Comparison of ENCODE assay signal across 9 cellular contexts in genomic region chr14:32201196-32201815, GRCh38. TPM values are rescaled to one million over a fixed set of nuclear protein-coding genes. Genes with fewer than 3 reads are reported as not detected.
DNase-seq lines count a peak whose midpoint lies in the region; ATAC-seq lines count a peak whose summit lies in the region.
"Had no signal": no experiment of that assay in that cellular context is flagged by ENCODE, and none has a peak within 500 bp of the region (broad histone marks: within the 10 kb centered on the region; RNA-seq: fewer than 3 reads in every experiment).

No MANE protein-coding gene starts in this region.

- H3K4me1 Mint-ChIP-seq in CD4-positive, alpha-beta memory T cell = peaks cover 19 to 36% (median 28%) of the 10 kb centered on the region in 4 donors
- H3K4me1 Mint-ChIP-seq in natural killer cell treated with Interleukin-12 subunit alpha and Interleukin-12 subunit beta and Interleukin-15 and Interleukin-18, amount 100 ng/mL, for 72 hours (ENCODE audit: low read depth in 2 of 2) = peaks cover 30% of the 10 kb centered on the region in 2 donors

- ATAC-seq in GM21381 (IDR thresholded peaks at IDR 0.05; ENCODE audit: unreplicated experiment) = peak; percentile 48
- ATAC-seq in natural killer cell treated with Interleukin-12 subunit alpha and Interleukin-12 subunit beta and Interleukin-15 and Interleukin-18, amount 100 ng/mL, for 72 hours = peak; percentile 58 to 76

- H3K4me3 Mint-ChIP-seq in CD4-positive, alpha-beta memory T cell = peak overlapping the region; percentile 90 to 95 (median 93)
- peak overlapping the region; percentile 91 for H3K4me3 Mint-ChIP-seq in natural killer cell treated with Interleukin-12 subunit alpha and Interleukin-12 subunit beta and Interleukin-15 and Interleukin-18, amount 100 ng/mL, for 72 hours

- peaks cover 0 to 4% of the 10 kb centered on the region in 2 donors for H3K27me3 Mint-ChIP-seq in CD4-positive, alpha-beta memory T cell
- peaks cover 13 to 15% of the 10 kb centered on the region in 2 donors for H3K27me3 Mint-ChIP-seq in natural killer cell treated with Interleukin-12 subunit alpha and Interleukin-12 subunit beta and Interleukin-15 and Interleukin-18, amount 100 ng/mL, for 72 hours

- no peaks in the 10 kb centered on the region for H3K27me3 ChIP-seq in CD4-positive, alpha-beta memory T cell (ENCODE audit: insufficient read depth, low read length)

- intact Hi-C loops in CD4-positive, alpha-beta memory T cell (cut with micrococcal nuclease) = no loop called here

- CTCF ChIA-PET in CD4-positive, alpha-beta memory T cell (lab: Charles Lee; ENCODE audit: partially characterized antibody) = no interaction called here

- H3K4me3 ChIP-seq in CD4-positive, alpha-beta memory T cell (ENCODE audit: low read length in 2 of 2) = peak overlapping the region; percentile 50 to 68

- H3K27ac ChIP-seq in CD4-positive, alpha-beta memory T cell (ENCODE audit: low read depth, low read length) = peak overlapping the region; percentile 94

- H3K27ac Mint-ChIP-seq in CD4-positive, alpha-beta memory T cell = peak overlapping the region; percentile 96 to 100 (median 99)
- H3K27ac Mint-ChIP-seq in natural killer cell treated with Interleukin-12 subunit alpha and Interleukin-12 subunit beta and Interleukin-15 and Interleukin-18, amount 100 ng/mL, for 72 hours = no peak overlapping the region

- peaks cover 0 to 25% of the 10 kb centered on the region in 2 donors for H3K36me3 Mint-ChIP-seq in CD4-positive, alpha-beta memory T cell
- no peaks in the 10 kb centered on the region for H3K36me3 Mint-ChIP-seq in natural killer cell treated with Interleukin-12 subunit alpha and Interleukin-12 subunit beta and Interleukin-15 and Interleukin-18, amount 100 ng/mL, for 72 hours

- H3K36me3 ChIP-seq in CD4-positive, alpha-beta memory T cell (ENCODE audit: insufficient read depth, low read length) = no peaks in the 10 kb centered on the region

- H3K9me3 ChIP-seq in CD4-positive, alpha-beta memory T cell (ENCODE audit: control insufficient read depth in 1 of 2, low read length in 2 of 2) = no peaks in the 10 kb centered on the region

- H3K4me1 ChIP-seq in CD4-positive, alpha-beta memory T cell (ENCODE audit: insufficient read depth, low read length) = peaks cover 23% of the 10 kb centered on the region

- H3K9me3 Mint-ChIP-seq in CD4-positive, alpha-beta memory T cell = peaks cover 0 to 5% (median 0%) of the 10 kb centered on the region in 8 donors
- no peaks in the 10 kb centered on the region for H3K9me3 Mint-ChIP-seq in natural killer cell treated with Interleukin-12 subunit alpha and Interleukin-12 subunit beta and Interleukin-15 and Interleukin-18, amount 100 ng/mL, for 72 hours

- DNase-seq in CD4-positive, alpha-beta memory T cell = peak; percentile 61 to 77 (median 63)
- DNase-seq in HUDEP-2 (lab: John Stamatoyannopoulos, UW; ENCODE audit: unreplicated experiment in 76 of 76) (peak in 63 of 76 experiments; percentile 3 to 70 (median 41)), OCI-M1 (lab: John Stamatoyannopoulos, UW) (peak; percentile 87), fibroblast of peridontal ligament (ENCODE audit: extremely low read depth) (peak; percentile 17)
- peak; percentile 49 to 62 for DNase-seq in activated T-helper 1 cell treated with anti-CD3 and anti-CD28 coated beads, Interleukin-2, amount 50 U/mL, for 16 hours (ENCODE audit: low read depth in 1 of 2, low spot score in 1 of 2)
- DNase-seq in natural killer cell treated with Interleukin-12 subunit alpha and Interleukin-12 subunit beta and Interleukin-15 and Interleukin-18, amount 100 ng/mL, for 72 hours (ENCODE audit: low spot score) = peak; percentile 78
- DNase-seq in stimulated activated naive CD4-positive, alpha-beta T cell treated with Interleukin-2 at 50 U/mL for 16 hours (lab: John Stamatoyannopoulos, UW) = peak; percentile 80

- POLR2A ChIA-PET in CD4-positive, alpha-beta memory T cell (lab: Charles Lee; ENCODE audit: partially characterized antibody) = interaction anchor here (2.4 to 3.0 kb wide), 2 partner anchors 124 to 256 kb away, joined by 8 to 56 read pairs; partner anchors contain the start of gene ARHGAP5

RNA-seq across cellular contexts. Expression of gene RNU6-7, which starts 0.5 kb away (rescaled TPM):
- not detected for total RNA-seq in CD4-positive, alpha-beta memory T cell
- not detected for polyA plus RNA-seq in CD4-positive, alpha-beta memory T cell
- not detected for total RNA-seq in natural killer cell treated with Interleukin-12 subunit alpha and Interleukin-12 subunit beta and Interleukin-15 and Interleukin-18, amount 100 ng/mL, for 72 hours
- total RNA-seq: activated CD8-positive, alpha-beta memory T cell treated with anti-CD3 and anti-CD28 coated beads for 36 hours had no signal

RNA-seq across cellular contexts. Expression of gene RNU6-8, which starts 1.8 kb away (rescaled TPM):
- not detected for total RNA-seq in CD4-positive, alpha-beta memory T cell
- not detected for polyA plus RNA-seq in CD4-positive, alpha-beta memory T cell
- not detected for total RNA-seq in natural killer cell treated with Interleukin-12 subunit alpha and Interleukin-12 subunit beta and Interleukin-15 and Interleukin-18, amount 100 ng/mL, for 72 hours
- total RNA-seq: activated CD8-positive, alpha-beta memory T cell treated with anti-CD3 and anti-CD28 coated beads for 36 hours had no signal

Comparison
In these comparisons a context has a peak if more than half of its experiments do, and no peak if none do; other contexts are left out.
1. Peak in every context shown above with its lines: DNase-seq, ATAC-seq, H3K4me3 ChIP-seq and H3K27ac ChIP-seq.
2. DNase-seq: peak in every context shown above with its lines; median percentile 87 in OCI-M1; 80 in stimulated activated naive CD4-positive, alpha-beta T cell treated with Interleukin-2 at 50 U/mL for 16 hours; 78 in natural killer cell treated with Interleukin-12 subunit alpha and Interleukin-12 subunit beta and Interleukin-15 and Interleukin-18, amount 100 ng/mL, for 72 hours; 63 in CD4-positive, alpha-beta memory T cell; 56 in activated T-helper 1 cell treated with anti-CD3 and anti-CD28 coated beads, Interleukin-2, amount 50 U/mL, for 16 hours; 41 in HUDEP-2; 17 in fibroblast of peridontal ligament.
3. H3K27ac Mint-ChIP-seq: peak in CD4-positive, alpha-beta memory T cell (7 of 7); none in natural killer cell treated with Interleukin-12 subunit alpha and Interleukin-12 subunit beta and Interleukin-15 and Interleukin-18, amount 100 ng/mL, for 72 hours (0 of 2).